In genomic region chr22:23800297-23801237, GRCh38 we compare ENCODE assay signal across 12 cellular contexts. TPM values are rescaled to one million over a fixed set of nuclear protein-coding genes. Genes with fewer than 3 reads are reported as not detected.
A peak's percentile ranks its signal among the peaks of the same experiment; 100 is the strongest.
DNase-seq lines count a peak whose midpoint lies in the region; ATAC-seq and TF ChIP-seq lines count a peak whose summit lies in the region.
"Had no signal": no experiment of that assay in that cellular context is flagged by ENCODE, and none has a peak within 500 bp of the region (broad histone marks: within the 10 kb centered on the region; RNA-seq: fewer than 3 reads in every experiment).

No MANE protein-coding gene starts in this region.

- TF ChIP-seq CTCF in lower lobe of right lung (IDR thresholded peaks at IDR 0.05) (no peak), esophagus squamous epithelium (IDR thresholded peaks at IDR 0.05) (no peak), glutamatergic neuron (IDR thresholded peaks at IDR 0.05; ENCODE audit: partially characterized antibody, unreplicated experiment) (no peak)

- no peaks in the 10 kb centered on the region for H3K9me3 Mint-ChIP-seq in CD8-positive, alpha-beta memory T cell
- peaks cover 4% of the 10 kb centered on the region for H3K9me3 Mint-ChIP-seq in glutamatergic neuron (ENCODE audit: unreplicated experiment)
- H3K9me3 Mint-ChIP-seq: natural killer cell treated with Interleukin-12 subunit alpha and Interleukin-12 subunit beta and Interleukin-15 and Interleukin-18, amount 100 ng/mL, for 72 hours had no signal

- no peaks in the 10 kb centered on the region for H3K27me3 Mint-ChIP-seq in CD8-positive, alpha-beta memory T cell
- peaks cover 5% of the 10 kb centered on the region for H3K27me3 Mint-ChIP-seq in glutamatergic neuron (ENCODE audit: unreplicated experiment)
- H3K27me3 Mint-ChIP-seq: natural killer cell treated with Interleukin-12 subunit alpha and Interleukin-12 subunit beta and Interleukin-15 and Interleukin-18, amount 100 ng/mL, for 72 hours had no signal

- no peak overlapping the region for H3K4me3 Mint-ChIP-seq in CD8-positive, alpha-beta memory T cell
- H3K4me3 Mint-ChIP-seq in glutamatergic neuron (ENCODE audit: unreplicated experiment), result no peak overlapping the region
- H3K4me3 Mint-ChIP-seq: natural killer cell treated with Interleukin-12 subunit alpha and Interleukin-12 subunit beta and Interleukin-15 and Interleukin-18, amount 100 ng/mL, for 72 hours had no signal

- H3K36me3 Mint-ChIP-seq in CD8-positive, alpha-beta memory T cell, result peaks cover 0 to 76% (median 24%) of the 10 kb centered on the region in 3 donors
- H3K36me3 Mint-ChIP-seq in glutamatergic neuron (ENCODE audit: unreplicated experiment), result peaks cover 7% of the 10 kb centered on the region

- DNase-seq in lower lobe of right lung, result peak; percentile 30
- DNase-seq in esophagus squamous epithelium (lab: John Stamatoyannopoulos, UW), result no peak
- no peak for DNase-seq in CD8-positive, alpha-beta memory T cell
- DNase-seq in glutamatergic neuron, result no peak
- no peak for DNase-seq in effector CD8-positive, alpha-beta T cell (lab: John Stamatoyannopoulos, UW)
- DNase-seq: Calu3, SHP77 treated with DMSO at 0.1 percent for 48 hours had no signal

- peak overlapping the region in 2 of 8 donors; percentile 73 to 84 for H3K27ac Mint-ChIP-seq in CD8-positive, alpha-beta memory T cell
- H3K27ac Mint-ChIP-seq in glutamatergic neuron (ENCODE audit: unreplicated experiment), result no peak overlapping the region

- TF ChIP-seq POLR2A in esophagus squamous epithelium (IDR thresholded peaks at IDR 0.05), result no peak

- CTCF ChIA-PET in CD8-positive, alpha-beta memory T cell (lab: Charles Lee), result no interaction called here

- H3K27me3 ChIP-seq in lower lobe of right lung (ENCODE audit: low read depth), result no peaks in the 10 kb centered on the region
- no peaks in the 10 kb centered on the region for H3K27me3 ChIP-seq in esophagus squamous epithelium
- no peaks in the 10 kb centered on the region for H3K27me3 ChIP-seq in CD8-positive, alpha-beta memory T cell (ENCODE audit: insufficient read depth, low read length, poor library complexity, severe bottlenecking)

- no peak overlapping the region for H3K4me3 ChIP-seq in lower lobe of right lung
- H3K4me3 ChIP-seq in esophagus squamous epithelium, result no peak overlapping the region
- no peak overlapping the region for H3K4me3 ChIP-seq in CD8-positive, alpha-beta memory T cell (ENCODE audit: low read length)

- 93 to 94% methylated on average over 13 to 15 of the region's 18 CpGs for whole genome bisulfite sequencing in esophagus squamous epithelium, 2 donors

- POLR2A ChIA-PET in CD8-positive, alpha-beta memory T cell (lab: Charles Lee), result no interaction called here

- H3K36me3 ChIP-seq in lower lobe of right lung, result peaks cover 90% of the 10 kb centered on the region
- H3K36me3 ChIP-seq in esophagus squamous epithelium, result peaks cover 42 to 97% (median 58%) of the 10 kb centered on the region in 3 donors
- peaks cover 49% of the 10 kb centered on the region for H3K36me3 ChIP-seq in CD8-positive, alpha-beta memory T cell (ENCODE audit: insufficient read depth, low read length)

- intact Hi-C loops in lower lobe of right lung (cut with DNase I), result no loop called here
- intact Hi-C loops in esophagus squamous epithelium (cut with DNase I), result no loop called here

- H3K4me1 Mint-ChIP-seq in CD8-positive, alpha-beta memory T cell, result no peaks in the 10 kb centered on the region
- peaks cover 25% of the 10 kb centered on the region for H3K4me1 Mint-ChIP-seq in glutamatergic neuron (ENCODE audit: low read depth, unreplicated experiment)

- H3K4me1 ChIP-seq in lower lobe of right lung, result no peaks in the 10 kb centered on the region
- H3K4me1 ChIP-seq in esophagus squamous epithelium, result no peaks in the 10 kb centered on the region
- no peaks in the 10 kb centered on the region for H3K4me1 ChIP-seq in CD8-positive, alpha-beta memory T cell (ENCODE audit: insufficient read depth, low read length)

- H3K9me3 ChIP-seq in lower lobe of right lung, result no peaks in the 10 kb centered on the region
- H3K9me3 ChIP-seq in esophagus squamous epithelium, result no peaks in the 10 kb centered on the region
- H3K9me3 ChIP-seq in CD8-positive, alpha-beta memory T cell (ENCODE audit: low read length), result no peaks in the 10 kb centered on the region

- H3K27ac ChIP-seq in lower lobe of right lung (no peak overlapping the region), esophagus squamous epithelium (no peak overlapping the region)
- H3K27ac ChIP-seq in CD8-positive, alpha-beta memory T cell (ENCODE audit: low read depth, low read length), result no peak overlapping the region

- ATAC-seq in GM18861 (IDR thresholded peaks at IDR 0.05; ENCODE audit: unreplicated experiment) (peak; percentile 65), GM21526 (IDR thresholded peaks at IDR 0.05; ENCODE audit: low FRiP score, unreplicated experiment) (peak; percentile 33), HG03354 (IDR thresholded peaks at IDR 0.05; ENCODE audit: poor library complexity, severe bottlenecking, unreplicated experiment) (peak; percentile 54), lower lobe of right lung (peak in 1 of 2 donors; percentile 6)

RNA-seq across cellular contexts. Expression of gene SMARCB1, which starts 13.8 kb away (rescaled TPM):
- total RNA-seq in lower lobe of right lung, result 61.3 TPM
- total RNA-seq in esophagus squamous epithelium, result 10 to 100 TPM; 37.8 to 61.0 (median 47.7) TPM
- total RNA-seq in CD8-positive, alpha-beta memory T cell, result 100 to 1,000 TPM; 113 to 120 TPM
- polyA plus RNA-seq in CD8-positive, alpha-beta memory T cell, result 40.4 TPM
- total RNA-seq in glutamatergic neuron (ENCODE audit: unreplicated experiment), result 227 TPM

RNA-seq across cellular contexts. Expression of gene MMP11, which starts 27.9 kb away (rescaled TPM):
- 1.9 TPM for total RNA-seq in lower lobe of right lung
- 1 to 10 TPM in 2 of 4 donors, under 1 TPM in 2; 0.34 to 1.6 (median 1.1) TPM for total RNA-seq in esophagus squamous epithelium
- total RNA-seq in CD8-positive, alpha-beta memory T cell, result 1 to 10 TPM in 1 of 2 experiments, under 1 TPM in 1; 0.90 to 1.6 TPM
- 1.9 TPM for polyA plus RNA-seq in CD8-positive, alpha-beta memory T cell
- 28.8 TPM for total RNA-seq in glutamatergic neuron (ENCODE audit: unreplicated experiment)
- total RNA-seq: HT1080 had no signal

RNA-seq across cellular contexts. Expression of gene CHCHD10, which starts 32.8 kb away (rescaled TPM):
- total RNA-seq in lower lobe of right lung, result 114 TPM
- total RNA-seq in esophagus squamous epithelium, result 10 to 100 TPM in 2 of 4 donors, 1 to 10 TPM in 2; 7.7 to 13.9 (median 10.4) TPM
- total RNA-seq in CD8-positive, alpha-beta memory T cell, result 100 to 1,000 TPM; 172 to 186 TPM
- polyA plus RNA-seq in CD8-positive, alpha-beta memory T cell, result 34.0 TPM
- 35.9 TPM for total RNA-seq in glutamatergic neuron (ENCODE audit: unreplicated experiment)
- total RNA-seq: HT1080 had no signal

RNA-seq across cellular contexts. Expression of gene C22orf15, which starts 37.8 kb away (rescaled TPM):
- total RNA-seq in lower lobe of right lung, result 5.9 TPM
- total RNA-seq in esophagus squamous epithelium, result not detected
- under 1 TPM; 0.81 to 0.93 TPM for total RNA-seq in CD8-positive, alpha-beta memory T cell
- 0.75 TPM for polyA plus RNA-seq in CD8-positive, alpha-beta memory T cell
- not detected for total RNA-seq in glutamatergic neuron (ENCODE audit: unreplicated experiment)
- total RNA-seq: Calu3 had no signal

RNA-seq across cellular contexts. Expression of gene DERL3, which starts 38.2 kb away (rescaled TPM):
- total RNA-seq in lower lobe of right lung (5.8 TPM), esophagus squamous epithelium (1 to 10 TPM in 2 of 4 donors, not detected in 2; 1.3 to 1.9 TPM), glutamatergic neuron (ENCODE audit: unreplicated experiment) (1.2 TPM)
- 1 to 10 TPM; 5.4 to 5.8 TPM for total RNA-seq in CD8-positive, alpha-beta memory T cell
- polyA plus RNA-seq in CD8-positive, alpha-beta memory T cell, result 0.28 TPM
- total RNA-seq: HT1080 had no signal

Comparison
In these comparisons a context has a peak if more than half of its experiments do, and no peak if none do; other contexts are left out.
1. RNA of gene MMP11, which starts 27.9 kb away (total RNA-seq): 28.8 TPM in glutamatergic neuron (single experiment); 1.9 TPM in lower lobe of right lung (single experiment), 0.90 to 1.6 TPM in CD8-positive, alpha-beta memory T cell and 0.34 to 1.6 TPM in esophagus squamous epithelium; every median in the first group is over 10 times any median in the second.